8 cellular contexts compared by ENCODE assay signal in the genomic region with DNA sequence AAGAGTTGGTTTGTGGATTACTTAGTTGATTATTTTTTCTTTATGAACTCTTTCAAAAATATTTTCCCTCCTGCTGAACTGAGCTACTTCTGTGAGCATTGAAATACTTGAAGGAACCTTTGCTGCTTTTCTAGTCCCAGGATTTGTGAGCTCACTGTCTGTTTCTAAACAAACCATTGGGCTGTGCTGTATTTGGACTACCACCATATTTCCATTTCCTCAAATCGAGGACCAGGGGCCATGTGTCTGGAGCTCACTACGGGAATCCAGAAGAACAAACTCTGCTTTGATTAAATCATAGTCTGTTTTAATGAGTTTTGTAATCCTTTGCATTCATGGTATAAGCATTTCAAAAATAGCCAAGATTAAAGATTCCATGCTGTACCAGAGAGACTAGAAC. TPM values are rescaled to one million over a fixed set of nuclear protein-coding genes. Genes with fewer than 3 reads are reported as not detected.
DNase-seq lines count a peak whose midpoint lies in the region; ATAC-seq and TF ChIP-seq lines count a peak whose summit lies in the region.

No MANE protein-coding gene starts in this region.

- H3K27ac ChIP-seq in heart right ventricle (peak overlapping the region in 9 of 10 donors; percentile 11 to 96 (median 92)), right lobe of liver (peak overlapping the region in 1 of 3 donors; percentile 8), uterus (peak overlapping the region in 1 of 2 donors; percentile 93)

- POLR2A ChIA-PET in activated naive CD8-positive, alpha-beta T cell treated with anti-CD3 and anti-CD28 coated beads, Interleukin-2, amount 10 ng/mL, durations not matched to agents 7 days and 5 days (lab: Charles Lee) = interaction anchor here (2.1 kb wide), 1 partner anchor 118 kb away, joined by 6 read pairs; the partner anchor contains the start of genes BABAM2 and RBKS

- peak overlapping the region; percentile 40 for H3K27ac Mint-ChIP-seq in activated naive CD8-positive, alpha-beta T cell treated with anti-CD3 and anti-CD28 coated beads, Interleukin-2, amount 10 ng/mL, durations not matched to agents 7 days and 5 days

- TF ChIP-seq CTCF in heart right ventricle (IDR thresholded peaks at IDR 0.05) (no peak), right lobe of liver (IDR thresholded peaks at IDR 0.05) (no peak), uterus (IDR thresholded peaks at IDR 0.05) (no peak), GM13976 (IDR thresholded peaks at IDR 0.05; ENCODE audit: borderline replicate concordance, control extremely low read depth, extremely low read depth, insufficient read depth, missing control alignments) (no peak)

- intact Hi-C loops in heart right ventricle (cut with DNase I) = loop anchor here in 6 of 10 donors (5.0 to 10.0 kb wide), 3 partner anchors 51 to 624 kb away; partner anchors contain the start of gene FOSL2 (in 4 of the 6)
- intact Hi-C loops in left ventricle myocardium superior (cut with micrococcal nuclease) = no loop called here
- intact Hi-C loops in right lobe of liver (cut with DNase I) = no loop called here
- intact Hi-C loops in uterus (cut with DNase I; ENCODE audit: low total_unique reads) = no loop called here

- peak overlapping the region; percentile 50 to 90 (median 73) for H3K4me3 ChIP-seq in heart right ventricle
- H3K4me3 ChIP-seq in right lobe of liver = peak overlapping the region; percentile 85 to 92 (median 88)
- peak overlapping the region; percentile 55 to 91 for H3K4me3 ChIP-seq in uterus

- no peaks in the 10 kb centered on the region for H3K9me3 Mint-ChIP-seq in activated naive CD8-positive, alpha-beta T cell treated with anti-CD3 and anti-CD28 coated beads, Interleukin-2, amount 10 ng/mL, durations not matched to agents 7 days and 5 days

- peaks cover 6% of the 10 kb centered on the region for H3K27me3 Mint-ChIP-seq in activated naive CD8-positive, alpha-beta T cell treated with anti-CD3 and anti-CD28 coated beads, Interleukin-2, amount 10 ng/mL, durations not matched to agents 7 days and 5 days

- DNase-seq in heart right ventricle (no peak), left ventricle myocardium superior (no peak), right lobe of liver (no peak), uterus (no peak), GM13976 (ENCODE audit: low spot score) (no peak)
- DNase-seq in activated naive CD8-positive, alpha-beta T cell treated with anti-CD3 and anti-CD28 coated beads, Interleukin-2, amount 10 ng/mL, durations not matched to agents 7 days and 5 days = no peak
- no peak for DNase-seq in effector CD4-positive, alpha-beta T cell

- in situ Hi-C loops in GM13976 (cut with MboI; ENCODE audit: low sequenced_read_pairs, unreplicated experiment) = no loop called here

- ATAC-seq in heart right ventricle (no peak), left ventricle myocardium superior (no peak), right lobe of liver (no peak), HG02588 (IDR thresholded peaks at IDR 0.05; ENCODE audit: unreplicated experiment) (no peak)
- ATAC-seq in activated naive CD8-positive, alpha-beta T cell treated with anti-CD3 and anti-CD28 coated beads, Interleukin-2, amount 10 ng/mL, durations not matched to agents 7 days and 5 days (ENCODE audit: low read depth) = no peak

- TF ChIP-seq POLR2A in right lobe of liver (IDR thresholded peaks at IDR 0.05) = no peak
- no peak for TF ChIP-seq POLR2A in uterus (IDR thresholded peaks at IDR 0.05)

- H3K36me3 ChIP-seq in heart right ventricle (peaks cover 0 to 39% (median 6%) of the 10 kb centered on the region in 9 donors), right lobe of liver (peaks cover 0 to 4% (median 0%) of the 10 kb centered on the region in 4 donors), uterus (no peaks in the 10 kb centered on the region)

- peaks cover 19% of the 10 kb centered on the region for H3K36me3 Mint-ChIP-seq in activated naive CD8-positive, alpha-beta T cell treated with anti-CD3 and anti-CD28 coated beads, Interleukin-2, amount 10 ng/mL, durations not matched to agents 7 days and 5 days

- H3K4me1 Mint-ChIP-seq in activated naive CD8-positive, alpha-beta T cell treated with anti-CD3 and anti-CD28 coated beads, Interleukin-2, amount 10 ng/mL, durations not matched to agents 7 days and 5 days = peaks cover 29% of the 10 kb centered on the region

- H3K9me3 ChIP-seq in heart right ventricle (no peaks in the 10 kb centered on the region), right lobe of liver (no peaks in the 10 kb centered on the region), uterus (no peaks in the 10 kb centered on the region)

- 10 to 15% methylated on average over 2 of the region's 2 CpGs for WGBS in heart right ventricle, 2 donors
- 11% methylated on average over 2 of the region's 2 CpGs for WGBS in right lobe of liver (ENCODE audit: insufficient coverage, low coverage, low lambda C conversion rate, missing lambda C conversion rate)

- H3K4me1 ChIP-seq in heart right ventricle = peaks cover 5 to 62% (median 51%) of the 10 kb centered on the region in 9 donors
- H3K4me1 ChIP-seq in right lobe of liver = peaks cover 0 to 23% (median 7%) of the 10 kb centered on the region in 4 donors
- no peaks in the 10 kb centered on the region for H3K4me1 ChIP-seq in uterus

- H3K4me3 Mint-ChIP-seq in activated naive CD8-positive, alpha-beta T cell treated with anti-CD3 and anti-CD28 coated beads, Interleukin-2, amount 10 ng/mL, durations not matched to agents 7 days and 5 days = peak overlapping the region; percentile 98

- no peaks in the 10 kb centered on the region for H3K27me3 ChIP-seq in heart right ventricle
- H3K27me3 ChIP-seq in right lobe of liver = no peaks in the 10 kb centered on the region
- no peaks in the 10 kb centered on the region for H3K27me3 ChIP-seq in uterus

RNA-seq across cellular contexts. Expression of gene MRPL33, which starts 1.3 kb away (rescaled TPM):
- total RNA-seq in heart right ventricle = 100 to 1,000 TPM; 170 to 416 (median 253) TPM
- 100 to 1,000 TPM; 123 to 661 TPM for polyA plus RNA-seq in heart right ventricle
- total RNA-seq in left ventricle myocardium superior = 367 TPM
- total RNA-seq in activated naive CD8-positive, alpha-beta T cell treated with anti-CD3 and anti-CD28 coated beads, Interleukin-2, amount 10 ng/mL, durations not matched to agents 7 days and 5 days = 10 to 100 TPM; 47.7 to 50.3 TPM
- 10 to 100 TPM; 28.9 to 63.4 (median 36.0) TPM for total RNA-seq in right lobe of liver
- 100 to 1,000 TPM in 1 of 4 donors, 10 to 100 TPM in 3; 51.7 to 404 (median 71.4) TPM for total RNA-seq in uterus

Comparison
In these comparisons a context has a peak if more than half of its experiments do, and no peak if none do; other contexts are left out.
1. intact Hi-C loops: an anchor here in heart right ventricle (5.0 to 10.0 kb wide); none called in left ventricle myocardium superior, right lobe of liver and uterus.